Comparison of ENCODE assay signal across 14 cellular contexts in the genomic region with DNA sequence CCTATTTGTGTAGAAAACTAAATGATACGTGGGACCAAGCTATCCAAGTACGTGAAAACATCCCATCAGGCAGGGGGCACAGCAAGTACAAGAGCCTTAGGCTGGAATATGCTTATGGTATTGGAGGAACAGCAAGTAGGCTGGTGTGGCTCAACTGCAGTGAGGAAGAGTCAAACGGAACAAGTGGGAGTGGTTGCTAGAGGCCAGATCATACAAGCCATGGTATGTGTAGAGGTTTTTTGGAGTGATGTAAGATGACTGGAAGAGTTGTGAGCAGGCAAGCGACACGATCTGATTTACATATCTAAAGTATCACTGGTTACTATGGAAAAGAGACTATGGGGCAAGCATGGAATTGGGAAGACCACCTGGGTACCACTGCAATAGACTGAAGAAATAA.
"Had no signal": no experiment of that assay in that cellular context is flagged by ENCODE, and none has a peak within 500 bp of the region (broad histone marks: within the 10 kb centered on the region; RNA-seq: fewer than 3 reads in every experiment).

No MANE protein-coding gene starts in this region.

- H3K27me3 ChIP-seq: colonic mucosa, gastroesophageal sphincter, neural progenitor cell, ovary, testis had no signal

- DNase-seq: activated CD4-positive, CD25-positive, alpha-beta regulatory T cell; activated gamma-delta T cell; activated T-cell treated with anti-CD3 and anti-CD28 coated beads for 4 hours; colonic mucosa; effector CD4-positive, alpha-beta T cell; left ventricle myocardium inferior; ovary; stimulated activated CD4-positive, alpha-beta T cell treated with anti-CD3 and anti-CD28 coated beads, Interleukin-4, amount 100 ng/mL, for 1 hour; stimulated activated CD8-positive, alpha-beta memory T cell treated with anti-CD3 and anti-CD28 coated beads, Interleukin-4, amount 100 ng/mL, for 48 hours; stimulated activated naive CD8-positive, alpha-beta T cell treated with anti-CD3 and anti-CD28 coated beads, Interleukin-15, amount 100 ng/mL, for 72 hours; testis had no signal

- H3K36me3 ChIP-seq: colonic mucosa, ovary had no signal

- ATAC-seq: gastroesophageal sphincter; SK-N-SH treated with all-trans-retinoic acid at 6 μM for 48 hours; stimulated activated naive CD8-positive, alpha-beta T cell treated with anti-CD3 and anti-CD28 coated beads, Interleukin-15, amount 100 ng/mL, for 72 hours had no signal

- H3K27me3 Mint-ChIP-seq: stimulated activated naive CD8-positive, alpha-beta T cell treated with anti-CD3 and anti-CD28 coated beads, Interleukin-15, amount 100 ng/mL, for 72 hours had no signal

- H3K9me3 ChIP-seq: colonic mucosa, gastroesophageal sphincter, left ventricle myocardium inferior, ovary, testis had no signal

- H3K9me3 Mint-ChIP-seq: neural progenitor cell; stimulated activated naive CD8-positive, alpha-beta T cell treated with anti-CD3 and anti-CD28 coated beads, Interleukin-15, amount 100 ng/mL, for 72 hours had no signal

- H3K27ac ChIP-seq: colonic mucosa, gastroesophageal sphincter, left ventricle myocardium inferior, neural progenitor cell, ovary, testis had no signal

- H3K4me1 Mint-ChIP-seq: neural progenitor cell had no signal

- H3K27ac Mint-ChIP-seq: neural progenitor cell had no signal

- H3K4me3 Mint-ChIP-seq: neural progenitor cell; stimulated activated naive CD8-positive, alpha-beta T cell treated with anti-CD3 and anti-CD28 coated beads, Interleukin-15, amount 100 ng/mL, for 72 hours had no signal

- H3K4me1 ChIP-seq: colonic mucosa, neural progenitor cell had no signal

- H3K4me3 ChIP-seq: colonic mucosa, gastroesophageal sphincter, left ventricle myocardium inferior, neural progenitor cell, ovary, testis had no signal
